24 cellular contexts compared by ENCODE assay signal in genomic region chr1:169690489-169690888, GRCh38. TPM values are rescaled to one million over a fixed set of nuclear protein-coding genes. Genes with fewer than 3 reads are reported as not detected.
A peak's percentile ranks its signal among the peaks of the same experiment; 100 is the strongest.
DNase-seq lines count a peak whose midpoint lies in the region; ATAC-seq and TF ChIP-seq lines count a peak whose summit lies in the region.
"Had no signal": no experiment of that assay in that cellular context is flagged by ENCODE, and none has a peak within 500 bp of the region (broad histone marks: within the 10 kb centered on the region; RNA-seq: fewer than 3 reads in every experiment).

No MANE protein-coding gene starts in this region.

- H3K4me1 ChIP-seq in HUES48 (ENCODE audit: control insufficient read depth, insufficient read depth, low read length) (peaks cover 25% of the 10 kb centered on the region), right lobe of liver (no peaks in the 10 kb centered on the region)
- H3K4me1 ChIP-seq: esophagus squamous epithelium, prostate gland had no signal

- TF ChIP-seq CTCF in natural killer cell (IDR thresholded peaks at IDR 0.05) = no peak
- TF ChIP-seq CTCF in right lobe of liver (IDR thresholded peaks at IDR 0.05) = no peak

- CTCF ChIA-PET in activated CD8-positive, alpha-beta memory T cell treated with anti-CD3 and anti-CD28 coated beads, Interleukin-2, amount 10 ng/mL, durations not matched to agents 7 days and 5 days (lab: Charles Lee) = interaction anchor here (1.2 to 2.1 kb wide), 2 partner anchors 21 to 88 kb away, joined by 3 to 4 read pairs; no protein-coding TSS in a partner anchor
- CTCF ChIA-PET in activated CD8-positive, alpha-beta T cell treated with anti-CD3 and anti-CD28 coated beads, Interleukin-2, amount 10 ng/mL, durations not matched to agents 7 days and 5 days (lab: Charles Lee) = interaction anchor here (0.8 to 10.9 kb wide), 5 partner anchors 9 to 104 kb away, joined by 3 to 253 read pairs (median 7); partner anchors contain the start of gene F5

- intact Hi-C loops in natural killer cell (cut with micrococcal nuclease) (loop anchor here (5.0 to 10.0 kb wide), 3 partner anchors 202 to 1166 kb away; partner anchors contain the start of genes BLZF1, NME7 and SCYL3), right lobe of liver (cut with DNase I) (no loop called here)

- POLR2A ChIA-PET in activated CD8-positive, alpha-beta T cell treated with anti-CD3 and anti-CD28 coated beads, Interleukin-2, amount 10 ng/mL, durations not matched to agents 7 days and 5 days (lab: Charles Lee) = interaction anchor here (0.6 to 8.6 kb wide), 5 partner anchors 8 to 583 kb away, joined by 3 to 94 read pairs (median 8); no protein-coding TSS in a partner anchor

- no peak overlapping the region for H3K9ac ChIP-seq in HUES48 (ENCODE audit: low read depth, low read length)
- H3K9ac ChIP-seq: BLaER1 treated with 17β-estradiol and CSF1 and Interleukin-3, amounts not matched to agents 10 nM and 100 nM; SK-N-SH had no signal

- no peaks in the 10 kb centered on the region for H3K9me3 Mint-ChIP-seq in activated CD8-positive, alpha-beta memory T cell treated with anti-CD3 and anti-CD28 coated beads, Interleukin-2, amount 10 ng/mL, durations not matched to agents 7 days and 5 days (ENCODE audit: low read depth)
- no peaks in the 10 kb centered on the region for H3K9me3 Mint-ChIP-seq in activated CD8-positive, alpha-beta T cell treated with anti-CD3 and anti-CD28 coated beads, Interleukin-2, amount 10 ng/mL, durations not matched to agents 7 days and 5 days (ENCODE audit: insufficient read depth)
- no peaks in the 10 kb centered on the region for H3K9me3 Mint-ChIP-seq in natural killer cell

- H3K36me3 Mint-ChIP-seq in activated CD8-positive, alpha-beta memory T cell treated with anti-CD3 and anti-CD28 coated beads, Interleukin-2, amount 10 ng/mL, durations not matched to agents 7 days and 5 days = peaks cover 22% of the 10 kb centered on the region
- H3K36me3 Mint-ChIP-seq in activated CD8-positive, alpha-beta T cell treated with anti-CD3 and anti-CD28 coated beads, Interleukin-2, amount 10 ng/mL, durations not matched to agents 7 days and 5 days (ENCODE audit: low read depth) = peaks cover 43% of the 10 kb centered on the region
- no peaks in the 10 kb centered on the region for H3K36me3 Mint-ChIP-seq in natural killer cell

- H3K9me3 ChIP-seq in HUES48 (ENCODE audit: control insufficient read depth, insufficient read depth, low read length) (no peaks in the 10 kb centered on the region), right lobe of liver (no peaks in the 10 kb centered on the region)
- H3K9me3 ChIP-seq: BLaER1 treated with 17β-estradiol and CSF1 and Interleukin-3, amounts not matched to agents 10 nM and 100 nM; esophagus squamous epithelium; prostate gland; SK-N-SH had no signal

- H3K4me3 Mint-ChIP-seq in activated CD8-positive, alpha-beta memory T cell treated with anti-CD3 and anti-CD28 coated beads, Interleukin-2, amount 10 ng/mL, durations not matched to agents 7 days and 5 days = no peak overlapping the region
- no peak overlapping the region for H3K4me3 Mint-ChIP-seq in activated CD8-positive, alpha-beta T cell treated with anti-CD3 and anti-CD28 coated beads, Interleukin-2, amount 10 ng/mL, durations not matched to agents 7 days and 5 days
- H3K4me3 Mint-ChIP-seq in natural killer cell = peak overlapping the region; percentile 79

- no peak for TF ChIP-seq POLR2A in right lobe of liver (IDR thresholded peaks at IDR 0.05)

- peak overlapping the region; percentile 78 for H3K27ac Mint-ChIP-seq in activated CD8-positive, alpha-beta memory T cell treated with anti-CD3 and anti-CD28 coated beads, Interleukin-2, amount 10 ng/mL, durations not matched to agents 7 days and 5 days
- peak overlapping the region; percentile 86 for H3K27ac Mint-ChIP-seq in activated CD8-positive, alpha-beta T cell treated with anti-CD3 and anti-CD28 coated beads, Interleukin-2, amount 10 ng/mL, durations not matched to agents 7 days and 5 days
- peak overlapping the region; percentile 80 to 89 for H3K27ac Mint-ChIP-seq in natural killer cell

- peaks cover 62% of the 10 kb centered on the region for H3K4me1 Mint-ChIP-seq in activated CD8-positive, alpha-beta memory T cell treated with anti-CD3 and anti-CD28 coated beads, Interleukin-2, amount 10 ng/mL, durations not matched to agents 7 days and 5 days
- peaks cover 62% of the 10 kb centered on the region for H3K4me1 Mint-ChIP-seq in activated CD8-positive, alpha-beta T cell treated with anti-CD3 and anti-CD28 coated beads, Interleukin-2, amount 10 ng/mL, durations not matched to agents 7 days and 5 days (ENCODE audit: low read depth)
- H3K4me1 Mint-ChIP-seq in natural killer cell = peaks cover 52 to 56% of the 10 kb centered on the region in 2 donors

- H3K27ac ChIP-seq in HUES48 (ENCODE audit: low read depth, low read length) = no peak overlapping the region
- no peak overlapping the region for H3K27ac ChIP-seq in right lobe of liver
- H3K27ac ChIP-seq: BLaER1 treated with 17β-estradiol and CSF1 and Interleukin-3, amounts not matched to agents 10 nM and 100 nM; esophagus squamous epithelium; HL-60; prostate gland had no signal

- H3K4me3 ChIP-seq in HUES48 (ENCODE audit: low read depth, low read length) (peak overlapping the region; percentile 16; the same call in 1 of the 2 replicates), right lobe of liver (no peak overlapping the region)
- H3K4me3 ChIP-seq: BLaER1 treated with 17β-estradiol and CSF1 and Interleukin-3, amounts not matched to agents 10 nM and 100 nM; esophagus squamous epithelium; GM12878; prostate gland; skin epidermis had no signal

- no peaks in the 10 kb centered on the region for H3K27me3 Mint-ChIP-seq in activated CD8-positive, alpha-beta memory T cell treated with anti-CD3 and anti-CD28 coated beads, Interleukin-2, amount 10 ng/mL, durations not matched to agents 7 days and 5 days
- no peaks in the 10 kb centered on the region for H3K27me3 Mint-ChIP-seq in activated CD8-positive, alpha-beta T cell treated with anti-CD3 and anti-CD28 coated beads, Interleukin-2, amount 10 ng/mL, durations not matched to agents 7 days and 5 days (ENCODE audit: low read depth)
- H3K27me3 Mint-ChIP-seq in natural killer cell (ENCODE audit: low read depth in 2 of 2) = no peaks in the 10 kb centered on the region

- peaks cover 56% of the 10 kb centered on the region for H3K27me3 ChIP-seq in HUES48 (ENCODE audit: control insufficient read depth, insufficient read depth, low read length)
- no peaks in the 10 kb centered on the region for H3K27me3 ChIP-seq in right lobe of liver
- H3K27me3 ChIP-seq: BLaER1 treated with 17β-estradiol and CSF1 and Interleukin-3, amounts not matched to agents 10 nM and 100 nM; esophagus squamous epithelium had no signal

- no peaks in the 10 kb centered on the region for H3K36me3 ChIP-seq in HUES48 (ENCODE audit: control insufficient read depth, insufficient read depth, low read length)
- no peaks in the 10 kb centered on the region for H3K36me3 ChIP-seq in right lobe of liver
- H3K36me3 ChIP-seq: BLaER1 treated with 17β-estradiol and CSF1 and Interleukin-3, amounts not matched to agents 10 nM and 100 nM; esophagus squamous epithelium; prostate gland had no signal

- ATAC-seq in activated CD8-positive, alpha-beta memory T cell treated with anti-CD3 and anti-CD28 coated beads, Interleukin-2, amount 10 ng/mL, durations not matched to agents 7 days and 5 days = no peak
- no peak for ATAC-seq in activated CD8-positive, alpha-beta T cell treated with anti-CD3 and anti-CD28 coated beads, Interleukin-2, amount 10 ng/mL, durations not matched to agents 7 days and 5 days
- no peak for ATAC-seq in natural killer cell
- ATAC-seq in GM21526 (IDR thresholded peaks at IDR 0.05; ENCODE audit: low FRiP score, unreplicated experiment) = no peak
- no peak for ATAC-seq in right lobe of liver
- ATAC-seq: GM12878 had no signal

- no peak for DNase-seq in activated CD8-positive, alpha-beta memory T cell treated with anti-CD3 and anti-CD28 coated beads, Interleukin-2, amount 10 ng/mL, durations not matched to agents 7 days and 5 days
- no peak for DNase-seq in activated CD8-positive, alpha-beta memory T cell treated with anti-CD3 and anti-CD28 coated beads, Interleukin-2, amount 50 U/mL, for 4 hours
- DNase-seq in activated CD8-positive, alpha-beta T cell treated with anti-CD3 and anti-CD28 coated beads, Interleukin-2, amount 10 ng/mL, durations not matched to agents 7 days and 5 days = no peak
- no peak for DNase-seq in natural killer cell
- no peak for DNase-seq in right lobe of liver
- no peak for DNase-seq in NCI-H2081 treated with DMSO at 0.1 percent for 48 hours (lab: John Stamatoyannopoulos, UW)
- DNase-seq: activated CD4-positive, alpha-beta T cell treated with anti-CD3 and anti-CD28 coated beads, Interleukin-2, amount 50 U/mL, for 4 hours; activated effector memory CD4-positive, alpha-beta T cell treated with Interleukin-2 at 50 U/mL for 16 hours; DMS153; effector memory CD4-positive, alpha-beta T cell; esophagus squamous epithelium; NCI-H187; NCI-H345; SK-N-SH; stimulated activated CD4-positive, alpha-beta T cell treated with anti-CD3 and anti-CD28 coated beads, Interleukin-2, amount 100 ng/mL, for 48 hours had no signal

RNA-seq across cellular contexts. Expression of gene SELL, which starts 20.9 kb away (rescaled TPM):
- total RNA-seq in activated CD8-positive, alpha-beta memory T cell treated with anti-CD3 and anti-CD28 coated beads, Interleukin-2, amount 10 ng/mL, durations not matched to agents 7 days and 5 days = 10 to 100 TPM; 61.4 to 85.1 TPM
- 100 to 1,000 TPM; 192 to 222 TPM for total RNA-seq in activated CD8-positive, alpha-beta T cell treated with anti-CD3 and anti-CD28 coated beads, Interleukin-2, amount 10 ng/mL, durations not matched to agents 7 days and 5 days
- 100 to 1,000 TPM; 149 to 190 (median 165) TPM for total RNA-seq in natural killer cell
- 1 to 10 TPM in 5 of 6 experiments, under 1 TPM in 1; 0.80 to 4.5 (median 2.2) TPM for total RNA-seq in right lobe of liver
- total RNA-seq: A673 had no signal

RNA-seq across cellular contexts. Expression of gene SELE, which starts 43.4 kb away (rescaled TPM):
- not detected for total RNA-seq in activated CD8-positive, alpha-beta memory T cell treated with anti-CD3 and anti-CD28 coated beads, Interleukin-2, amount 10 ng/mL, durations not matched to agents 7 days and 5 days
- not detected for total RNA-seq in activated CD8-positive, alpha-beta T cell treated with anti-CD3 and anti-CD28 coated beads, Interleukin-2, amount 10 ng/mL, durations not matched to agents 7 days and 5 days
- total RNA-seq in natural killer cell = not detected
- 1 to 10 TPM in 3 of 6 experiments, under 1 TPM in 3; 0.18 to 3.1 (median 0.94) TPM for total RNA-seq in right lobe of liver
- total RNA-seq: A673, astrocyte, GM12878 had no signal

Comparison
In these comparisons a context has a peak if more than half of its experiments do, and no peak if none do; other contexts are left out.
1. RNA of gene SELL, which starts 20.9 kb away (total RNA-seq): 192 to 222 TPM in activated CD8-positive, alpha-beta T cell treated with anti-CD3 and anti-CD28 coated beads, Interleukin-2, amount 10 ng/mL, durations not matched to agents 7 days and 5 days, 149 to 190 TPM in natural killer cell and 61.4 to 85.1 TPM in activated CD8-positive, alpha-beta memory T cell treated with anti-CD3 and anti-CD28 coated beads, Interleukin-2, amount 10 ng/mL, durations not matched to agents 7 days and 5 days; 0.80 to 4.5 TPM in right lobe of liver; every median in the first group is over 10 times any median in the second.
2. Peak in every context shown above with its lines, with median percentiles within 50 percentile points of each other: H3K27ac Mint-ChIP-seq.